Comparison of ENCODE assay signal across 10 cellular contexts in the genomic region with DNA sequence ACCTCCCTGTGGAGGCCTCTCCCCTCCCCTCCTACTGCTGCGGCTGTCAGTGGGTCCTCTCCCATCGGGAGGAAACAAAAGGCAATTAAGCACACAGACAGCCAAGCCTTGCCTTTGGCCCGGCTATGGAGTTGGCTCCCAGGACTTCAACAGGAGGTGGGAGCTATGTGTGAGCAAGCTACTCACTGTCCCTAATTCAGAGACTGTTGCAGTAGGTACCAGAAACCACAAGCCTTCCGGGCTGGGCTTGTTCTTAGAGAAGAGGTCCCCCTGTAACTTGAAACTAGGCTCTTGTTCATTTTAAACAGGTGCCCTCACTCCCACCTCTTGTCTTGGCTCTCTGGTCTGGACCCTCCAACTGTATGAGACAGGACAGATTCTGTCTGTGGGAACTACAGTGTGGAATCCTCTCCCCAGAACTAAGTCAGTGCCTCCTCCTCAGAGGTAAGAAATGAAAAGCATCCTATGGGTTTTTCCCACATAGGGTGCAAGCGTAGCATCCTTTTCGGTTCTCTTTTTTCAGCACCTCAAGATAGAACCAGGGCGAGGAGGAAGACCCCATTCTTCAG.
DNase-seq lines count a peak whose midpoint lies in the region; ATAC-seq, FAIRE-seq and TF ChIP-seq lines count a peak whose summit lies in the region.
"Had no signal": no experiment of that assay in that cellular context is flagged by ENCODE, and none has a peak within 500 bp of the region (broad histone marks: within the 10 kb centered on the region; RNA-seq: fewer than 3 reads in every experiment).

No MANE protein-coding gene starts in this region.

- H3K27me3 Mint-ChIP-seq in CD4-positive, alpha-beta T cell = peaks cover 7% of the 10 kb centered on the region
- H3K27me3 Mint-ChIP-seq: activated naive CD8-positive, alpha-beta T cell had no signal

- no peaks in the 10 kb centered on the region for H3K36me3 Mint-ChIP-seq in CD4-positive, alpha-beta T cell (ENCODE audit: low read depth)
- H3K36me3 Mint-ChIP-seq: activated naive CD8-positive, alpha-beta T cell; CD8-positive, alpha-beta memory T cell had no signal

- no peaks in the 10 kb centered on the region for H3K27me3 ChIP-seq in CD4-positive, alpha-beta T cell (ENCODE audit: control insufficient read depth, insufficient read depth, low read length)

- TF ChIP-seq CTCF in CD4-positive, alpha-beta T cell (IDR thresholded peaks at IDR 0.05) = no peak

- H3K4me1 Mint-ChIP-seq in CD4-positive, alpha-beta T cell (ENCODE audit: low read depth) = peaks cover 10% of the 10 kb centered on the region
- H3K4me1 Mint-ChIP-seq: CD8-positive, alpha-beta memory T cell had no signal

- H3K9me3 Mint-ChIP-seq in CD4-positive, alpha-beta T cell = no peaks in the 10 kb centered on the region

- H3K27ac ChIP-seq in CD4-positive, alpha-beta T cell (ENCODE audit: low read depth, low read length) = no peak overlapping the region

- CTCF ChIA-PET in CD4-positive, alpha-beta T cell (lab: Charles Lee) = no interaction called here

- FAIRE-seq in GM18507 (lab: Jason Lieb, UNC) = peak; percentile 81

- POLR2A ChIA-PET in CD4-positive, alpha-beta T cell (lab: Charles Lee) = no interaction called here

- H3K4me3 Mint-ChIP-seq in CD4-positive, alpha-beta T cell = no peak overlapping the region
- H3K4me3 Mint-ChIP-seq: activated naive CD8-positive, alpha-beta T cell; CD8-positive, alpha-beta memory T cell had no signal

- ATAC-seq in GM21717 (IDR thresholded peaks at IDR 0.05; ENCODE audit: unreplicated experiment) (peak; percentile 61), HG03442 (IDR thresholded peaks at IDR 0.05; ENCODE audit: unreplicated experiment) (peak; percentile 77), GM19463 (IDR thresholded peaks at IDR 0.05; ENCODE audit: unreplicated experiment) (no peak)
- no peak for ATAC-seq in CD4-positive, alpha-beta T cell (ENCODE audit: poor library complexity)

- DNase-seq in GM18507 (ENCODE audit: extremely low spot score, insufficient read length, low read depth) (no peak), iPS-NIHi11 (ENCODE audit: low spot score) (peak; percentile 28), NCI-H1694 treated with DMSO at 0.1 percent for 48 hours (lab: John Stamatoyannopoulos, UW) (no peak), GM19238 (ENCODE audit: insufficient read length, low spot score) (no peak)
- no peak for DNase-seq in CD4-positive, alpha-beta T cell

- no peak overlapping the region for H3K27ac Mint-ChIP-seq in CD4-positive, alpha-beta T cell
- H3K27ac Mint-ChIP-seq: activated naive CD8-positive, alpha-beta T cell; CD8-positive, alpha-beta memory T cell had no signal

- intact Hi-C loops in CD4-positive, alpha-beta T cell (cut with DNase I, micrococcal nuclease) = no loop called here

- no peaks in the 10 kb centered on the region for H3K9me3 ChIP-seq in CD4-positive, alpha-beta T cell (ENCODE audit: control insufficient read depth, low read length)

Comparison
In these comparisons a context has a peak if more than half of its experiments do, and no peak if none do; other contexts are left out.
1. ATAC-seq: peak in GM21717 (single experiment) and HG03442 (single experiment); none in GM19463 (single experiment) and CD4-positive, alpha-beta T cell (single experiment).